17 cellular contexts compared by ENCODE assay signal in genomic region chr5:80194470-80194869, GRCh38.
DNase-seq lines count a peak whose midpoint lies in the region; ATAC-seq and TF ChIP-seq lines count a peak whose summit lies in the region.
"Had no signal": no experiment of that assay in that cellular context is flagged by ENCODE, and none has a peak within 500 bp of the region (broad histone marks: within the 10 kb centered on the region; RNA-seq: fewer than 3 reads in every experiment).

No MANE protein-coding gene starts in this region.

- no peak for ATAC-seq in GM18861 (IDR thresholded peaks at IDR 0.05; ENCODE audit: unreplicated experiment)
- ATAC-seq: A549, esophagus mucosa, lower lobe of right lung, Right ventricle myocardium inferior had no signal

- peaks cover 65% of the 10 kb centered on the region for H3K79me2 ChIP-seq in smooth muscle cell (ENCODE audit: low read depth)

- H3K9ac ChIP-seq in smooth muscle cell (ENCODE audit: low read depth), result no peak overlapping the region

- no peaks in the 10 kb centered on the region for H3K36me3 ChIP-seq in smooth muscle cell (ENCODE audit: low read depth)

- H3K4me2 ChIP-seq in smooth muscle cell, result peak overlapping the region; percentile 59
- H3K4me2 ChIP-seq: A549 had no signal

- no peak for TF ChIP-seq CTCF in smooth muscle cell (IDR thresholded peaks at IDR 0.05; ENCODE audit: borderline replicate concordance, insufficient read depth, poor library complexity, severe bottlenecking)

- H3K4me1 Mint-ChIP-seq in activated CD4-positive, alpha-beta T cell treated with anti-CD3 and anti-CD28 coated beads, Interleukin-2, amount 10 ng/mL, durations not matched to agents 24 days and 14 days, result peaks cover 71% of the 10 kb centered on the region
- H3K4me1 Mint-ChIP-seq in activated naive CD8-positive, alpha-beta T cell treated with anti-CD3 and anti-CD28 coated beads for 36 hours, result peaks cover 78% of the 10 kb centered on the region

- H3K4me3 ChIP-seq in smooth muscle cell, result no peak overlapping the region
- H3K4me3 ChIP-seq: A549, lower lobe of right lung had no signal

- intact Hi-C loops in activated CD4-positive, alpha-beta T cell treated with anti-CD3 and anti-CD28 coated beads, Interleukin-2, amount 10 ng/mL, durations not matched to agents 24 days and 14 days (cut with micrococcal nuclease), result loop anchor here (2.0 to 10.0 kb wide), 3 partner anchors 14 to 460 kb away; partner anchors contain the start of genes DHFR and MSH3

- no peak overlapping the region for H2AFZ ChIP-seq in smooth muscle cell (ENCODE audit: low read depth)

- no peaks in the 10 kb centered on the region for H3K27me3 ChIP-seq in smooth muscle cell (ENCODE audit: low read depth)

- peaks cover 40% of the 10 kb centered on the region for H3K4me1 ChIP-seq in smooth muscle cell (ENCODE audit: low read depth)

- peaks cover 16% of the 10 kb centered on the region for H4K20me1 ChIP-seq in smooth muscle cell (ENCODE audit: low read depth)

- H3F3A ChIP-seq in smooth muscle cell (ENCODE audit: low read depth), result peaks cover 10% of the 10 kb centered on the region

- peaks cover 25% of the 10 kb centered on the region for H3K36me3 Mint-ChIP-seq in activated CD4-positive, alpha-beta T cell treated with anti-CD3 and anti-CD28 coated beads, Interleukin-2, amount 10 ng/mL, durations not matched to agents 24 days and 14 days (ENCODE audit: low read depth)
- peaks cover 12% of the 10 kb centered on the region for H3K36me3 Mint-ChIP-seq in activated naive CD8-positive, alpha-beta T cell treated with anti-CD3 and anti-CD28 coated beads for 36 hours

- peak overlapping the region; percentile 83 for H3K4me3 Mint-ChIP-seq in activated CD4-positive, alpha-beta T cell treated with anti-CD3 and anti-CD28 coated beads, Interleukin-2, amount 10 ng/mL, durations not matched to agents 24 days and 14 days
- H3K4me3 Mint-ChIP-seq in activated naive CD8-positive, alpha-beta T cell treated with anti-CD3 and anti-CD28 coated beads for 36 hours, result peak overlapping the region; percentile 33
- H3K4me3 Mint-ChIP-seq: type B pancreatic cell had no signal

- no peaks in the 10 kb centered on the region for H3K27me3 Mint-ChIP-seq in activated CD4-positive, alpha-beta T cell treated with anti-CD3 and anti-CD28 coated beads, Interleukin-2, amount 10 ng/mL, durations not matched to agents 24 days and 14 days
- no peaks in the 10 kb centered on the region for H3K27me3 Mint-ChIP-seq in activated naive CD8-positive, alpha-beta T cell treated with anti-CD3 and anti-CD28 coated beads for 36 hours
- H3K27me3 Mint-ChIP-seq: type B pancreatic cell had no signal

- no peaks in the 10 kb centered on the region for H3K9me3 ChIP-seq in smooth muscle cell (replicated peaks; ENCODE audit: low read depth)
- H3K9me3 ChIP-seq: A549, lower lobe of right lung had no signal

- H3K27ac ChIP-seq in smooth muscle cell (ENCODE audit: low read depth), result peak overlapping the region; percentile 6
- H3K27ac ChIP-seq: A549 had no signal

- peak; percentile 76 for DNase-seq in activated CD4-positive, alpha-beta T cell treated with anti-CD3 and anti-CD28 coated beads, Interleukin-2, amount 10 ng/mL, durations not matched to agents 24 days and 14 days
- DNase-seq in activated CD4-positive, alpha-beta T cell treated with anti-CD3 and anti-CD28 coated beads for 1 hour, result no peak
- DNase-seq in MV-4-11 (lab: John Stamatoyannopoulos, UW), result peak; percentile 24
- DNase-seq in activated naive CD8-positive, alpha-beta T cell treated with anti-CD3 and anti-CD28 coated beads for 36 hours, result no peak
- no peak for DNase-seq in smooth muscle cell (lab: John Stamatoyannopoulos, UW; ENCODE audit: unreplicated experiment)
- no peak for DNase-seq in H4 (ENCODE audit: low spot score)
- no peak for DNase-seq in HUDEP-2 (lab: John Stamatoyannopoulos, UW; ENCODE audit: unreplicated experiment in 76 of 76)
- DNase-seq: activated effector memory CD4-positive, alpha-beta T cell treated with anti-CD3 and anti-CD28 coated beads, Interleukin-2, amount 50 U/mL, for 16 hours; hypothalamus; lower lobe of right lung; NCI-H82; nucleus accumbens had no signal

- peak overlapping the region; percentile 88 for H3K27ac Mint-ChIP-seq in activated CD4-positive, alpha-beta T cell treated with anti-CD3 and anti-CD28 coated beads, Interleukin-2, amount 10 ng/mL, durations not matched to agents 24 days and 14 days
- peak overlapping the region; percentile 88 for H3K27ac Mint-ChIP-seq in activated naive CD8-positive, alpha-beta T cell treated with anti-CD3 and anti-CD28 coated beads for 36 hours
- H3K27ac Mint-ChIP-seq: type B pancreatic cell had no signal

- H3K9me3 Mint-ChIP-seq in activated CD4-positive, alpha-beta T cell treated with anti-CD3 and anti-CD28 coated beads, Interleukin-2, amount 10 ng/mL, durations not matched to agents 24 days and 14 days, result no peaks in the 10 kb centered on the region
- H3K9me3 Mint-ChIP-seq in activated naive CD8-positive, alpha-beta T cell treated with anti-CD3 and anti-CD28 coated beads for 36 hours, result no peaks in the 10 kb centered on the region
- H3K9me3 Mint-ChIP-seq: type B pancreatic cell had no signal

- 82% methylated on average over 4 of the region's 4 CpGs for WGBS in smooth muscle cell (ENCODE audit: low lambda C conversion rate)

Comparison
In these comparisons a context has a peak if more than half of its experiments do, and no peak if none do; other contexts are left out.
1. DNase-seq: peak in activated CD4-positive, alpha-beta T cell treated with anti-CD3 and anti-CD28 coated beads, Interleukin-2, amount 10 ng/mL, durations not matched to agents 24 days and 14 days (single experiment) and MV-4-11 (single experiment); none in activated CD4-positive, alpha-beta T cell treated with anti-CD3 and anti-CD28 coated beads for 1 hour (single experiment), activated naive CD8-positive, alpha-beta T cell treated with anti-CD3 and anti-CD28 coated beads for 36 hours (single experiment), smooth muscle cell (single experiment), H4 (single experiment) and HUDEP-2 (0 of 76).